ENCODE assay signal across 8 cellular contexts in genomic region chr22:50308597-50308935, GRCh38. TPM values are rescaled to one million over a fixed set of nuclear protein-coding genes. Genes with fewer than 3 reads are reported as not detected.
DNase-seq lines count a peak whose midpoint lies in the region; ATAC-seq and TF ChIP-seq lines count a peak whose summit lies in the region.

No MANE protein-coding gene starts in this region.

- H3K36me3 ChIP-seq in naive thymus-derived CD4-positive, alpha-beta T cell (ENCODE audit: control insufficient read depth in 2 of 3, insufficient read depth in 3 of 3, low read length in 3 of 3): no peaks in the 10 kb centered on the region

- H3K27me3 ChIP-seq in naive thymus-derived CD4-positive, alpha-beta T cell (ENCODE audit: control insufficient read depth in 2 of 2, insufficient read depth in 2 of 2, low read length in 2 of 2): peaks cover 0 to 4% of the 10 kb centered on the region in 2 donors

- POLR2A ChIA-PET in naive thymus-derived CD4-positive, alpha-beta T cell (lab: Charles Lee): no interaction called here

- H3K36me3 Mint-ChIP-seq in effector memory CD8-positive, alpha-beta T cell (ENCODE audit: insufficient read depth): peaks cover 3% of the 10 kb centered on the region
- H3K36me3 Mint-ChIP-seq in naive thymus-derived CD4-positive, alpha-beta T cell: no peaks in the 10 kb centered on the region

- no peak overlapping the region for H3K4me3 ChIP-seq in naive thymus-derived CD4-positive, alpha-beta T cell (ENCODE audit: low read length)

- peaks cover under 1 to 6% of the 10 kb centered on the region in 2 donors for H3K4me1 ChIP-seq in naive thymus-derived CD4-positive, alpha-beta T cell (ENCODE audit: control insufficient read depth in 2 of 2, insufficient read depth in 2 of 2, low read length in 2 of 2)

- no peaks in the 10 kb centered on the region for H3K9me3 Mint-ChIP-seq in effector memory CD8-positive, alpha-beta T cell
- peaks cover 0 to 1% (median 0%) of the 10 kb centered on the region in 11 donors for H3K9me3 Mint-ChIP-seq in naive thymus-derived CD4-positive, alpha-beta T cell

- H3K4me1 Mint-ChIP-seq in effector memory CD8-positive, alpha-beta T cell (ENCODE audit: low read depth in 2 of 2): peaks cover 0 to 5% of the 10 kb centered on the region in 2 donors
- H3K4me1 Mint-ChIP-seq in naive thymus-derived CD4-positive, alpha-beta T cell: peaks cover 0 to 17% (median 7%) of the 10 kb centered on the region in 7 donors

- CTCF ChIA-PET in naive thymus-derived CD4-positive, alpha-beta T cell (lab: Charles Lee): no interaction called here

- no peak overlapping the region for H3K27ac ChIP-seq in naive thymus-derived CD4-positive, alpha-beta T cell (ENCODE audit: low read depth, low read length)

- intact Hi-C loops in naive thymus-derived CD4-positive, alpha-beta T cell (cut with micrococcal nuclease): loop anchor here in 1 of 2 donors (5.0 kb wide), 1 partner anchor 36 kb away; the partner anchor contains the start of gene MAPK11

- peaks cover 13 to 29% of the 10 kb centered on the region in 2 donors for H3K27me3 Mint-ChIP-seq in effector memory CD8-positive, alpha-beta T cell
- peaks cover 6 to 17% (median 13%) of the 10 kb centered on the region in 5 donors for H3K27me3 Mint-ChIP-seq in naive thymus-derived CD4-positive, alpha-beta T cell

- no peak for ATAC-seq in effector memory CD8-positive, alpha-beta T cell (replicated peaks)
- ATAC-seq in naive thymus-derived CD4-positive, alpha-beta T cell: no peak
- ATAC-seq in GM18511 (IDR thresholded peaks at IDR 0.05; ENCODE audit: unreplicated experiment): no peak
- no peak for ATAC-seq in GM19023 (IDR thresholded peaks at IDR 0.05; ENCODE audit: unreplicated experiment)

- H3K9me3 ChIP-seq in naive thymus-derived CD4-positive, alpha-beta T cell (ENCODE audit: control insufficient read depth in 2 of 3, low read length in 3 of 3): no peaks in the 10 kb centered on the region

- DNase-seq in CMK (ENCODE audit: low read depth) (peak; percentile 94), NOMO-1 treated with DMSO at 0.1 percent for 48 hours (lab: John Stamatoyannopoulos, UW; ENCODE audit: unreplicated experiment) (peak; percentile 44), erythroblast (lab: John Stamatoyannopoulos, UW) (no peak)
- no peak for DNase-seq in effector memory CD8-positive, alpha-beta T cell
- no peak for DNase-seq in naive thymus-derived CD4-positive, alpha-beta T cell
- DNase-seq in stimulated activated CD4-positive, alpha-beta T cell treated with anti-CD3 and anti-CD28 coated beads, Interleukin-2, amount 100 ng/mL, for 48 hours: no peak

- no peak for TF ChIP-seq POLR2A in erythroblast (IDR thresholded peaks at IDR 0.05; ENCODE audit: low read length)

- H3K27ac Mint-ChIP-seq in effector memory CD8-positive, alpha-beta T cell: peak overlapping the region; percentile 23 to 73
- peak overlapping the region in 1 of 9 donors; percentile 14 for H3K27ac Mint-ChIP-seq in naive thymus-derived CD4-positive, alpha-beta T cell

- H3K4me3 Mint-ChIP-seq in effector memory CD8-positive, alpha-beta T cell: peak overlapping the region; percentile 58 to 70
- H3K4me3 Mint-ChIP-seq in naive thymus-derived CD4-positive, alpha-beta T cell: peak overlapping the region in 9 of 10 donors; percentile 18 to 79 (median 49)

RNA-seq across cellular contexts. Expression of gene PLXNB2, which starts 1.1 kb away (rescaled TPM):
- 100 to 1,000 TPM in 1 of 5 experiments, 10 to 100 TPM in 2, 1 to 10 TPM in 2; 2.9 to 138 (median 12.6) TPM for total RNA-seq in naive thymus-derived CD4-positive, alpha-beta T cell
- under 1 TPM; 0.05 to 0.32 TPM for polyA plus RNA-seq in naive thymus-derived CD4-positive, alpha-beta T cell

RNA-seq across cellular contexts. Expression of gene DENND6B, which starts 18.2 kb away (rescaled TPM):
- 1 to 10 TPM; 2.1 to 4.0 (median 2.8) TPM for total RNA-seq in naive thymus-derived CD4-positive, alpha-beta T cell
- under 1 TPM; 0.19 to 0.61 TPM for polyA plus RNA-seq in naive thymus-derived CD4-positive, alpha-beta T cell

RNA-seq across cellular contexts. Expression of gene PPP6R2, which starts 34.6 kb away (rescaled TPM):
- 10 to 100 TPM; 57.8 to 88.1 (median 78.1) TPM for total RNA-seq in naive thymus-derived CD4-positive, alpha-beta T cell
- polyA plus RNA-seq in naive thymus-derived CD4-positive, alpha-beta T cell: 10 to 100 TPM; 17.0 to 38.8 TPM

RNA-seq across cellular contexts. Expression of gene MAPK11, which starts 38.4 kb away (rescaled TPM):
- total RNA-seq in naive thymus-derived CD4-positive, alpha-beta T cell: 10 to 100 TPM in 1 of 5 experiments, 1 to 10 TPM in 4; 1.3 to 22.9 (median 4.5) TPM
- under 1 TPM; 0.13 to 0.19 TPM for polyA plus RNA-seq in naive thymus-derived CD4-positive, alpha-beta T cell

RNA-seq across cellular contexts. Expression of gene MAPK12, which starts 47.1 kb away (rescaled TPM):
- total RNA-seq in naive thymus-derived CD4-positive, alpha-beta T cell: 1 to 10 TPM; 1.7 to 6.2 (median 2.3) TPM
- polyA plus RNA-seq in naive thymus-derived CD4-positive, alpha-beta T cell: under 1 TPM in 1 of 2 donors, not detected in 1; 0.07 TPM

Comparison
In these comparisons a context has a peak if more than half of its experiments do, and no peak if none do; other contexts are left out.
1. DNase-seq: peak in CMK (single experiment) and NOMO-1 treated with DMSO at 0.1 percent for 48 hours (single experiment); none in effector memory CD8-positive, alpha-beta T cell (0 of 3), naive thymus-derived CD4-positive, alpha-beta T cell (0 of 9), stimulated activated CD4-positive, alpha-beta T cell treated with anti-CD3 and anti-CD28 coated beads, Interleukin-2, amount 100 ng/mL, for 48 hours (0 of 2) and erythroblast (0 of 2).